In genomic region chr9:129383415-129384088, GRCh38 we compare ENCODE assay signal across 1 cellular context.
TF ChIP-seq lines count a peak whose summit lies in the region.

No MANE protein-coding gene starts in this region.

TF ChIP-seq in GM12878, 131 proteins besides CTCF, POLR2A, EP300 and RAD21 (continued from another document):
- TF ChIP-seq, protein P1, sequence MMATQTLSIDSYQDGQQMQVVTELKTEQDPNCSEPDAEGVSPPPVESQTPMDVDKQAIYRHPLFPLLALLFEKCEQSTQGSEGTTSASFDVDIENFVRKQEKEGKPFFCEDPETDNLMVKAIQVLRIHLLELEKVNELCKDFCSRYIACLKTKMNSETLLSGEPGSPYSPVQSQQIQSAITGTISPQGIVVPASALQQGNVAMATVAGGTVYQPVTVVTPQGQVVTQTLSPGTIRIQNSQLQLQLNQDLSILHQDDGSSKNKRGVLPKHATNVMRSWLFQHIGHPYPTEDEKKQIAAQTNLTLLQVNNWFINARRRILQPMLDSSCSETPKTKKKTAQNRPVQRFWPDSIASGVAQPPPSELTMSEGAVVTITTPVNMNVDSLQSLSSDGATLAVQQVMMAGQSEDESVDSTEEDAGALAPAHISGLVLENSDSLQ (IDR thresholded peaks at IDR 0.05), result peak; percentile 25; the same call in 1 of the 2 replicates
- TF ChIP-seq REST (IDR thresholded peaks at IDR 0.05; ENCODE audit: low read depth, low read length) (no peak), ATF3 (IDR thresholded peaks at IDR 0.05; ENCODE audit: borderline replicate concordance, extremely low read depth, low read depth, low read length) (no peak), POLR2AphosphoS2 (IDR thresholded peaks at IDR 0.05; ENCODE audit: low read depth, low read length) (no peak), TCF7 (IDR thresholded peaks at IDR 0.05; ENCODE audit: borderline replicate concordance) (no peak), KAT2A (conservative IDR thresholded peaks at IDR 0.05; ENCODE audit: control insufficient read depth, low read depth, low read length) (no peak), ETV6 (conservative IDR thresholded peaks at IDR 0.05 in 1 of 2, IDR thresholded peaks at IDR 0.05 in 1 of 2; ENCODE audit: borderline replicate concordance in 1 of 2, low read depth in 1 of 2) (no peak), SMARCA5 (IDR thresholded peaks at IDR 0.05) (no peak), NR2F1 (conservative IDR thresholded peaks at IDR 0.05) (peak; percentile 53; the same call in 1 of the 2 replicates), ASH2L (IDR thresholded peaks at IDR 0.05; ENCODE audit: borderline replicate concordance, low read depth) (no peak), MXI1 (IDR thresholded peaks at IDR 0.05; ENCODE audit: low read depth, low read length) (no peak)
- TF ChIP-seq, protein P2, sequence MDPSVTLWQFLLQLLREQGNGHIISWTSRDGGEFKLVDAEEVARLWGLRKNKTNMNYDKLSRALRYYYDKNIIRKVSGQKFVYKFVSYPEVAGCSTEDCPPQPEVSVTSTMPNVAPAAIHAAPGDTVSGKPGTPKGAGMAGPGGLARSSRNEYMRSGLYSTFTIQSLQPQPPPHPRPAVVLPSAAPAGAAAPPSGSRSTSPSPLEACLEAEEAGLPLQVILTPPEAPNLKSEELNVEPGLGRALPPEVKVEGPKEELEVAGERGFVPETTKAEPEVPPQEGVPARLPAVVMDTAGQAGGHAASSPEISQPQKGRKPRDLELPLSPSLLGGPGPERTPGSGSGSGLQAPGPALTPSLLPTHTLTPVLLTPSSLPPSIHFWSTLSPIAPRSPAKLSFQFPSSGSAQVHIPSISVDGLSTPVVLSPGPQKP (IDR thresholded peaks at IDR 0.05; ENCODE audit: low read depth, low read length), result no peak
- TF ChIP-seq, protein P3, sequence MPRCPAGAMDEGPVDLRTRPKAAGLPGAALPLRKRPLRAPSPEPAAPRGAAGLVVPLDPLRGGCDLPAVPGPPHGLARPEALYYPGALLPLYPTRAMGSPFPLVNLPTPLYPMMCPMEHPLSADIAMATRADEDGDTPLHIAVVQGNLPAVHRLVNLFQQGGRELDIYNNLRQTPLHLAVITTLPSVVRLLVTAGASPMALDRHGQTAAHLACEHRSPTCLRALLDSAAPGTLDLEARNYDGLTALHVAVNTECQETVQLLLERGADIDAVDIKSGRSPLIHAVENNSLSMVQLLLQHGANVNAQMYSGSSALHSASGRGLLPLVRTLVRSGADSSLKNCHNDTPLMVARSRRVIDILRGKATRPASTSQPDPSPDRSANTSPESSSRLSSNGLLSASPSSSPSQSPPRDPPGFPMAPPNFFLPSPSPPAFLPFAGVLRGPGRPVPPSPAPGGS (IDR thresholded peaks at IDR 0.05; ENCODE audit: borderline replicate concordance, insufficient read depth, low read depth, low read length, poor library complexity, severe bottlenecking), result no peak
